32 cellular contexts compared by ENCODE assay signal in the genomic region with DNA sequence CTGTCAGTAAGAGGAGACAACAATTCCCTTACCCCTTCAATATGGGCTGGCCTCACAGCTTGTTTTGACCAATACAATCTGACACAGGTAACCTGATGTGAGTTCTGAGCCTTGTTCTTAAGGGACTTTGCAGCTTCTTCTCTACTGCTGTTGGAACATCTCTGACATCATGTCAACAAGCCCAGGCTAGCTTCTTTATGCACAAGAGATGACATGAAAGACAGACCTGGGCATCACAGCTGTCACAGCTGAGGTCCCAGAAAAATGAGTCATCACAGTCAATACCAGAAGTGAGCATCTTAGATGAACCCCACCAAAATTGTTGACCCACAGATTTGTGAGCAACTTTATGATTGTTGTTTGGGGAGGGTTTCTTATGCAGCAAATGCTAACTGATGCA.
"Had no signal": no experiment of that assay in that cellular context is flagged by ENCODE, and none has a peak within 500 bp of the region (broad histone marks: within the 10 kb centered on the region; RNA-seq: fewer than 3 reads in every experiment).

No MANE protein-coding gene starts in this region.

- H3K9me3 ChIP-seq: SJCRH30 had no signal

- H3K9ac ChIP-seq: KMS-11 had no signal

- H3K4me2 ChIP-seq: KMS-11 had no signal

- DNase-seq: activated CD4-positive, alpha-beta memory T cell treated with anti-CD3 and anti-CD28 coated beads, Interleukin-2, amount 10 ng/mL, durations not matched to agents 7 days and 5 days; activated CD4-positive, alpha-beta T cell treated with anti-CD3 and anti-CD28 coated beads for 1 hour; activated CD4-positive, alpha-beta T cell treated with anti-CD3 and anti-CD28 coated beads for 48 hours; activated CD4-positive, CD25-positive, alpha-beta regulatory T cell; activated CD8-positive, alpha-beta memory T cell treated with anti-CD3 and anti-CD28 coated beads for 24 hours; activated CD8-positive, alpha-beta memory T cell treated with anti-CD3 and anti-CD28 coated beads, Interleukin-2, amount 10 ng/mL, durations not matched to agents 7 days and 5 days; activated CD8-positive, alpha-beta memory T cell treated with anti-CD3 and anti-CD28 coated beads, Interleukin-2, amount 50 U/mL, for 48 hours; activated effector memory CD4-positive, alpha-beta T cell treated with anti-CD3 and anti-CD28 coated beads, Interleukin-2, amount 50 U/mL, for 16 hours; activated naive CD4-positive, alpha-beta T cell; activated naive CD4-positive, alpha-beta T cell treated with anti-CD3 and anti-CD28 coated beads, Interleukin-2, amount 50 U/mL, for 16 hours; activated naive CD8-positive, alpha-beta T cell treated with anti-CD3 and anti-CD28 coated beads for 36 hours; activated T-cell treated with anti-CD3 and anti-CD28 coated beads, Interleukin-2, amount 50 U/mL, for 72 hours; amniotic stem cell; aorta; brain microvascular endothelial cell; NCI-H1092 treated with DMSO at 0.1 percent for 48 hours; NCI-H1417; NCI-H187 treated with DMSO at 0.1 percent for 48 hours; NCI-H2081; NCI-H226; NCI-H446 treated with DMSO at 0.1 percent for 48 hours; NCI-H524; NCI-H69; NCI-H82; SHP77; SJCRH30; T1000; WERI-Rb-1 had no signal

- ATAC-seq: activated CD8-positive, alpha-beta memory T cell treated with anti-CD3 and anti-CD28 coated beads, Interleukin-2, amount 10 ng/mL, durations not matched to agents 7 days and 5 days; activated T-cell treated with anti-CD3 and anti-CD28 coated beads, Interleukin-2, amount 50 U/mL, for 72 hours; activated T-helper 17 cell treated with anti-CD3 and anti-CD28 coated beads, Interleukin-2, amount 50 U/mL, for 72 hours; Panc1 had no signal

- H3K27ac ChIP-seq: brain microvascular endothelial cell, KMS-11, SJCRH30, SK-N-MC, WERI-Rb-1 had no signal

- H3K27me3 ChIP-seq: brain microvascular endothelial cell, SJCRH30 had no signal

- H3K4me3 ChIP-seq: SJCRH30, SK-N-MC had no signal

- H3K4me1 ChIP-seq: SJCRH30 had no signal

- H3K36me3 ChIP-seq: brain microvascular endothelial cell, SJCRH30, WERI-Rb-1 had no signal
